ENCODE assay signal across 18 cellular contexts in genomic region chr6:110041149-110041548, GRCh38.
DNase-seq lines count a peak whose midpoint lies in the region; ATAC-seq and TF ChIP-seq lines count a peak whose summit lies in the region.
"Had no signal": no experiment of that assay in that cellular context is flagged by ENCODE, and none has a peak within 500 bp of the region (broad histone marks: within the 10 kb centered on the region; RNA-seq: fewer than 3 reads in every experiment).

No MANE protein-coding gene starts in this region.

- no peaks in the 10 kb centered on the region for H4K20me1 ChIP-seq in BLaER1 treated with 17β-estradiol and CSF1 and Interleukin-3, amounts not matched to agents 10 nM and 100 nM

- POLR2A ChIA-PET in CD8-positive, alpha-beta T cell (lab: Charles Lee) = no interaction called here

- H3K4me3 Mint-ChIP-seq in CD8-positive, alpha-beta T cell = peak overlapping the region; percentile 44
- H3K4me3 Mint-ChIP-seq in naive B cell = peak overlapping the region in 5 of 8 donors; percentile 60 to 89 (median 66)
- H3K4me3 Mint-ChIP-seq: activated B cell treated with CpG ODN at 0.5 μM for 24 hours had no signal

- H3K9ac ChIP-seq in BLaER1 treated with 17β-estradiol and CSF1 and Interleukin-3, amounts not matched to agents 10 nM and 100 nM = peak overlapping the region in 2 of 11 experiments; percentile 5 to 11; a peak in 2 of 22 replicates
- H3K9ac ChIP-seq: GM23248 had no signal

- H3K36me3 ChIP-seq in BLaER1 treated with 17β-estradiol and CSF1 and Interleukin-3, amounts not matched to agents 10 nM and 100 nM = no peaks in the 10 kb centered on the region
- no peaks in the 10 kb centered on the region for H3K36me3 ChIP-seq in CD8-positive, alpha-beta T cell (ENCODE audit: insufficient read depth, low read length)
- no peaks in the 10 kb centered on the region for H3K36me3 ChIP-seq in BE2C
- H3K36me3 ChIP-seq: heart right ventricle, neutrophil, vagina had no signal

- H3K27me3 Mint-ChIP-seq in CD8-positive, alpha-beta T cell (ENCODE audit: low read depth) = no peaks in the 10 kb centered on the region
- no peaks in the 10 kb centered on the region for H3K27me3 Mint-ChIP-seq in naive B cell
- H3K27me3 Mint-ChIP-seq: activated B cell treated with CpG ODN at 0.5 μM for 24 hours had no signal

- no peak overlapping the region for H3K4me3 ChIP-seq in BLaER1 treated with 17β-estradiol and CSF1 and Interleukin-3, amounts not matched to agents 10 nM and 100 nM
- no peak overlapping the region for H3K4me3 ChIP-seq in CD8-positive, alpha-beta T cell (ENCODE audit: low read depth, low read length)
- no peak overlapping the region for H3K4me3 ChIP-seq in BE2C (ENCODE audit: low read depth, low read length)
- H3K4me3 ChIP-seq: GM23248, heart right ventricle, psoas muscle, vagina had no signal

- no peaks in the 10 kb centered on the region for H3K9me3 Mint-ChIP-seq in CD8-positive, alpha-beta T cell
- peaks cover 0 to 4% (median 0%) of the 10 kb centered on the region in 7 donors for H3K9me3 Mint-ChIP-seq in naive B cell
- H3K9me3 Mint-ChIP-seq: activated B cell treated with CpG ODN at 0.5 μM for 24 hours had no signal

- H3K4me1 Mint-ChIP-seq in CD8-positive, alpha-beta T cell (ENCODE audit: low read depth) = peaks cover 22% of the 10 kb centered on the region
- peaks cover 19 to 34% (median 27%) of the 10 kb centered on the region in 3 donors for H3K4me1 Mint-ChIP-seq in naive B cell

- H3K4me1 ChIP-seq in BLaER1 treated with 17β-estradiol and CSF1 and Interleukin-3, amounts not matched to agents 10 nM and 100 nM = peaks cover 43 to 66% (median 58%) of the 10 kb centered on the region in 10 experiments
- H3K4me1 ChIP-seq in CD8-positive, alpha-beta T cell (ENCODE audit: insufficient read depth, low read length) = peaks cover 9% of the 10 kb centered on the region
- no peaks in the 10 kb centered on the region; the same call in 1 of the 2 replicates for H3K4me1 ChIP-seq in BE2C
- H3K4me1 ChIP-seq: Caco-2, psoas muscle had no signal

- peaks cover 4% of the 10 kb centered on the region for H3K36me3 Mint-ChIP-seq in CD8-positive, alpha-beta T cell
- H3K36me3 Mint-ChIP-seq in naive B cell = no peaks in the 10 kb centered on the region

- H3K4me2 ChIP-seq in BLaER1 treated with 17β-estradiol and CSF1 and Interleukin-3, amounts not matched to agents 10 nM and 100 nM = peak overlapping the region in 10 of 11 experiments; percentile 1 to 87 (median 26); a peak in 12 of 22 replicates

- intact Hi-C loops in CD8-positive, alpha-beta T cell (cut with DNase I, micrococcal nuclease) = loop anchor here (2.0 to 5.0 kb wide), 3 partner anchors 138 to 658 kb away; partner anchors contain the start of genes CD164 (in 1 of the 2) and WASF1 (in 1 of the 2)

- no peak for ATAC-seq in CD8-positive, alpha-beta T cell
- no peak for ATAC-seq in naive B cell (ENCODE audit: low read depth in 2 of 2)
- ATAC-seq: heart right ventricle, psoas muscle had no signal

- no peak overlapping the region; a peak in 2 of 22 replicates for H3K27ac ChIP-seq in BLaER1 treated with 17β-estradiol and CSF1 and Interleukin-3, amounts not matched to agents 10 nM and 100 nM
- no peak overlapping the region for H3K27ac ChIP-seq in CD8-positive, alpha-beta T cell (ENCODE audit: low read depth, low read length)
- peak overlapping the region; percentile 30 for H3K27ac ChIP-seq in cingulate gyrus (ENCODE audit: low read depth, low read length)
- H3K27ac ChIP-seq: GM23248, heart right ventricle, psoas muscle, vagina had no signal

- H3K9me3 ChIP-seq in BLaER1 treated with 17β-estradiol and CSF1 and Interleukin-3, amounts not matched to agents 10 nM and 100 nM (replicated peaks in 1 of 11) = peaks cover 7 to 19% (median 15%) of the 10 kb centered on the region in 11 experiments
- H3K9me3 ChIP-seq in CD8-positive, alpha-beta T cell (ENCODE audit: low read length) = no peaks in the 10 kb centered on the region
- no peaks in the 10 kb centered on the region for H3K9me3 ChIP-seq in BE2C
- H3K9me3 ChIP-seq: Caco-2, neutrophil, vagina had no signal

- peak overlapping the region; percentile 11 for H3K27ac Mint-ChIP-seq in CD8-positive, alpha-beta T cell
- H3K27ac Mint-ChIP-seq in naive B cell = peak overlapping the region in 1 of 6 donors; percentile 33
- H3K27ac Mint-ChIP-seq: activated B cell treated with CpG ODN at 0.5 μM for 24 hours had no signal

- no peak for DNase-seq in CD8-positive, alpha-beta T cell
- DNase-seq in naive B cell (no peak), C1 segment of cervical spinal cord (lab: John Stamatoyannopoulos, UW) (no peak), BE2C (no peak)
- DNase-seq in NK-92 treated with Interleukin-12 subunit alpha and Interleukin-12 subunit beta, amount 100 ng/mL, for 24 hours (lab: John Stamatoyannopoulos, UW) = no peak
- DNase-seq: activated B cell treated with CpG ODN at 0.5 μM for 24 hours, Caco-2, cortex of kidney, GM23248, heart right ventricle, Karpas-422, MV-4-11, NCI-H69, psoas muscle had no signal

- H3K27me3 ChIP-seq in BLaER1 treated with 17β-estradiol and CSF1 and Interleukin-3, amounts not matched to agents 10 nM and 100 nM = no peaks in the 10 kb centered on the region
- H3K27me3 ChIP-seq in CD8-positive, alpha-beta T cell (ENCODE audit: insufficient read depth, low read length) = no peaks in the 10 kb centered on the region
- no peaks in the 10 kb centered on the region; the same call in none of the 2 replicates for H3K27me3 ChIP-seq in BE2C
- H3K27me3 ChIP-seq: neutrophil, vagina had no signal

- no peak for TF ChIP-seq CTCF in CD8-positive, alpha-beta T cell (IDR thresholded peaks at IDR 0.05)
- no peak for TF ChIP-seq CTCF in BE2C (IDR thresholded peaks at IDR 0.05; ENCODE audit: low read depth, low read length)

- CTCF ChIA-PET in CD8-positive, alpha-beta T cell (lab: Charles Lee) = interaction anchor here (2.3 to 5.6 kb wide), 7 partner anchors 10 to 515 kb away, joined by 9 to 105 read pairs (median 21); partner anchors contain the start of genes AK9 and FIG4
